Comparison of ENCODE assay signal across 11 cellular contexts in genomic region chr22:36367479-36367878, GRCh38. TPM values are rescaled to one million over a fixed set of nuclear protein-coding genes. Genes with fewer than 3 reads are reported as not detected.
A peak's percentile ranks its signal among the peaks of the same experiment; 100 is the strongest.
DNase-seq lines count a peak whose midpoint lies in the region; ATAC-seq, FAIRE-seq and TF ChIP-seq lines count a peak whose summit lies in the region.
"Had no signal": no experiment of that assay in that cellular context is flagged by ENCODE, and none has a peak within 500 bp of the region (broad histone marks: within the 10 kb centered on the region; RNA-seq: fewer than 3 reads in every experiment).

No MANE protein-coding gene starts in this region.

- in situ Hi-C loops in GM13976 (cut with MboI; ENCODE audit: low sequenced_read_pairs, unreplicated experiment), result no loop called here

- H3K36me3 ChIP-seq in uterus, result no peaks in the 10 kb centered on the region

- H3K4me1 ChIP-seq in uterus, result peaks cover 40 to 71% of the 10 kb centered on the region in 2 donors

- no peaks in the 10 kb centered on the region for H3K27me3 Mint-ChIP-seq in activated naive CD4-positive, alpha-beta T cell treated with anti-CD3 and anti-CD28 coated beads, Interleukin-2, amount 50 U/mL, for 24 hours
- H3K27me3 Mint-ChIP-seq in dendritic cell treated with granulocyte-macrophage colony-stimulating factor and Interleukin-4, amounts not matched to agents 40 ng/mL and 50 ng/mL, for 4 days, result no peaks in the 10 kb centered on the region
- no peaks in the 10 kb centered on the region for H3K27me3 Mint-ChIP-seq in naive B cell

- H3K27me3 ChIP-seq in uterus, result no peaks in the 10 kb centered on the region

- TF ChIP-seq CTCF in uterus (IDR thresholded peaks at IDR 0.05) (no peak), GM13976 (IDR thresholded peaks at IDR 0.05; ENCODE audit: borderline replicate concordance, control extremely low read depth, extremely low read depth, insufficient read depth, missing control alignments) (no peak)

- peak overlapping the region; percentile 96 to 98 for H3K27ac ChIP-seq in uterus

- no peak for TF ChIP-seq POLR2A in uterus (IDR thresholded peaks at IDR 0.05)

- no peak for FAIRE-seq in urothelium cell line (lab: Jason Lieb, UNC)

- peak overlapping the region; percentile 95 for H3K27ac Mint-ChIP-seq in activated naive CD4-positive, alpha-beta T cell treated with anti-CD3 and anti-CD28 coated beads, Interleukin-2, amount 50 U/mL, for 24 hours
- peak overlapping the region; percentile 60 for H3K27ac Mint-ChIP-seq in dendritic cell treated with granulocyte-macrophage colony-stimulating factor and Interleukin-4, amounts not matched to agents 40 ng/mL and 50 ng/mL, for 4 days
- peak overlapping the region in 4 of 6 donors; percentile 52 to 88 (median 72) for H3K27ac Mint-ChIP-seq in naive B cell

- no peaks in the 10 kb centered on the region for H3K9me3 ChIP-seq in uterus

- peaks cover 98% of the 10 kb centered on the region for H3K4me1 Mint-ChIP-seq in activated naive CD4-positive, alpha-beta T cell treated with anti-CD3 and anti-CD28 coated beads, Interleukin-2, amount 50 U/mL, for 24 hours
- H3K4me1 Mint-ChIP-seq in dendritic cell treated with granulocyte-macrophage colony-stimulating factor and Interleukin-4, amounts not matched to agents 40 ng/mL and 50 ng/mL, for 4 days (ENCODE audit: low read depth), result peaks cover 97% of the 10 kb centered on the region
- peaks cover 71 to 94% (median 91%) of the 10 kb centered on the region in 3 donors for H3K4me1 Mint-ChIP-seq in naive B cell

- H3K4me3 Mint-ChIP-seq in activated naive CD4-positive, alpha-beta T cell treated with anti-CD3 and anti-CD28 coated beads, Interleukin-2, amount 50 U/mL, for 24 hours, result peak overlapping the region; percentile 81
- H3K4me3 Mint-ChIP-seq in dendritic cell treated with granulocyte-macrophage colony-stimulating factor and Interleukin-4, amounts not matched to agents 40 ng/mL and 50 ng/mL, for 4 days, result no peak overlapping the region
- H3K4me3 Mint-ChIP-seq in naive B cell, result peak overlapping the region in 3 of 8 donors; percentile 8 to 32 (median 8)

- H3K4me3 ChIP-seq in uterus, result peak overlapping the region in 1 of 2 donors; percentile 21

- H3K36me3 Mint-ChIP-seq in activated naive CD4-positive, alpha-beta T cell treated with anti-CD3 and anti-CD28 coated beads, Interleukin-2, amount 50 U/mL, for 24 hours, result peaks cover 15% of the 10 kb centered on the region
- H3K36me3 Mint-ChIP-seq in dendritic cell treated with granulocyte-macrophage colony-stimulating factor and Interleukin-4, amounts not matched to agents 40 ng/mL and 50 ng/mL, for 4 days (ENCODE audit: low read depth), result peaks cover 56% of the 10 kb centered on the region
- H3K36me3 Mint-ChIP-seq in naive B cell, result no peaks in the 10 kb centered on the region

- no peaks in the 10 kb centered on the region for H3K9me3 Mint-ChIP-seq in activated naive CD4-positive, alpha-beta T cell treated with anti-CD3 and anti-CD28 coated beads, Interleukin-2, amount 50 U/mL, for 24 hours
- no peaks in the 10 kb centered on the region for H3K9me3 Mint-ChIP-seq in dendritic cell treated with granulocyte-macrophage colony-stimulating factor and Interleukin-4, amounts not matched to agents 40 ng/mL and 50 ng/mL, for 4 days
- no peaks in the 10 kb centered on the region for H3K9me3 Mint-ChIP-seq in naive B cell

- no peak for ATAC-seq in naive B cell (ENCODE audit: low read depth in 2 of 2)

- DNase-seq in activated naive CD4-positive, alpha-beta T cell treated with Interleukin-2 at 50 U/mL for 16 hours, result no peak
- DNase-seq in naive B cell, result no peak
- no peak for DNase-seq in uterus
- DNase-seq in urothelium cell line (ENCODE audit: low spot score), result no peak
- no peak for DNase-seq in GM13976 (ENCODE audit: low spot score)
- DNase-seq in NCI-H2029 treated with DMSO at 0.1 percent for 48 hours (lab: John Stamatoyannopoulos, UW), result no peak
- DNase-seq: NCI-H446 treated with DMSO at 0.1 percent for 48 hours; nucleus accumbens; stimulated activated naive CD4-positive, alpha-beta T cell treated with Interleukin-2 at 50 U/mL for 16 hours had no signal

- intact Hi-C loops in dendritic cell treated with granulocyte-macrophage colony-stimulating factor and Interleukin-4, amounts not matched to agents 40 ng/mL and 50 ng/mL, for 4 days (cut with micrococcal nuclease), result no loop called here
- intact Hi-C loops in uterus (cut with DNase I; ENCODE audit: low total_unique reads), result no loop called here

RNA-seq across cellular contexts. Expression of gene MYH9, which starts 20.3 kb away (rescaled TPM):
- polyA plus RNA-seq in naive B cell (ENCODE audit: low read depth in 6 of 6), result 100 to 1,000 TPM in 1 of 6 donors, 10 to 100 TPM in 5; 17.3 to 255 (median 64.5) TPM
- 1,000 to 10,000 TPM in 1 of 4 donors, 100 to 1,000 TPM in 3; 215 to 1,171 (median 400) TPM for total RNA-seq in uterus
